In the genomic region with DNA sequence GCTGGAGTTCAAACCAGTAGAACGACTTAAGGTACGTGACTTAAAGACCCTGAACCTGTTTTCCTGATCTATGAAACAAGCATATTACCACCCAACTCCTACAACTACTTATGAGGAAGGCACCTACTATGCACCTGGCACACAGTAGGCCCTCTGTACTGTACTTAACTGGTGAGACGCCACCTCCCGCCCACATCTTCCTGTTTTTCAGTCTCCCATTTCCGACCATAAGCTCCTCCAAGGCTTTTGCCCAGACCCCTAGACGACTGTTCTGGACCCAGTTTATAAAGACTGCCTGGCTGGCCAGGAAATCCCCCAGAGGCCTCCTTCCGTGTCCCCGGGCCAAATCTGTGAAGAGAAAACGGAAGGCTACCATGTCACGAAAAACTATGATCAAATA, we compare ENCODE assay signal across 13 cellular contexts. TPM values are rescaled to one million over a fixed set of nuclear protein-coding genes. Genes with fewer than 3 reads are reported as not detected.
DNase-seq lines count a peak whose midpoint lies in the region; ATAC-seq, FAIRE-seq and TF ChIP-seq lines count a peak whose summit lies in the region.
"Had no signal": no experiment of that assay in that cellular context is flagged by ENCODE, and none has a peak within 500 bp of the region (broad histone marks: within the 10 kb centered on the region; RNA-seq: fewer than 3 reads in every experiment).

No MANE protein-coding gene starts in this region.

- H3K4me3 ChIP-seq in left ventricle myocardium inferior = peak overlapping the region; percentile 72
- H3K4me3 ChIP-seq in heart right ventricle = peak overlapping the region in 4 of 10 donors; percentile 48 to 60 (median 60)
- peak overlapping the region; percentile 59 to 82 (median 65) for H3K4me3 ChIP-seq in keratinocyte (ENCODE audit: control insufficient read depth in 2 of 3, extremely low read depth in 1 of 3, insufficient read depth in 2 of 3, low read depth in 1 of 3, low read length in 3 of 3)
- H3K4me3 ChIP-seq in thoracic aorta = peak overlapping the region; percentile 82
- H3K4me3 ChIP-seq in transverse colon = peak overlapping the region in 1 of 4 donors; percentile 54

- no peaks in the 10 kb centered on the region for H3K9me3 Mint-ChIP-seq in activated B cell treated with CpG ODN at 0.5 μM for 24 hours

- POLR2A ChIA-PET in activated B cell treated with CpG ODN at 0.5 μM for 24 hours (lab: Charles Lee) = no interaction called here

- peaks cover 5% of the 10 kb centered on the region for H3K27me3 Mint-ChIP-seq in activated B cell treated with CpG ODN at 0.5 μM for 24 hours

- no peaks in the 10 kb centered on the region for H3K9me1 ChIP-seq in keratinocyte (ENCODE audit: control insufficient read depth, extremely low read depth, insufficient read depth, low read length)

- H3K27me3 ChIP-seq in left ventricle myocardium inferior (ENCODE audit: low read depth) = peaks cover 72% of the 10 kb centered on the region
- peaks cover 0 to 64% (median 59%) of the 10 kb centered on the region in 7 donors for H3K27me3 ChIP-seq in heart right ventricle
- no peaks in the 10 kb centered on the region for H3K27me3 ChIP-seq in keratinocyte (ENCODE audit: control insufficient read depth, extremely low read depth, insufficient read depth, low read length)
- no peaks in the 10 kb centered on the region for H3K27me3 ChIP-seq in thoracic aorta (replicated peaks; ENCODE audit: insufficient read depth)
- H3K27me3 ChIP-seq in transverse colon = peaks cover 58% of the 10 kb centered on the region

- no peak for TF ChIP-seq POLR2A in transverse colon (IDR thresholded peaks at IDR 0.05)

- H3K4me2 ChIP-seq in keratinocyte (ENCODE audit: control insufficient read depth, extremely low read depth, insufficient read depth, low read depth, low read length) = peak overlapping the region; percentile 61

- H3K27ac ChIP-seq in left ventricle myocardium inferior (replicated peaks) (no peak overlapping the region), heart right ventricle (no peak overlapping the region), keratinocyte (ENCODE audit: control insufficient read depth, insufficient read depth, low read length) (no peak overlapping the region), thoracic aorta (no peak overlapping the region), transverse colon (no peak overlapping the region)
- H3K27ac ChIP-seq: SJSA1 had no signal

- DNase-seq in left ventricle myocardium inferior (no peak), heart right ventricle (no peak), activated B cell treated with CpG ODN at 0.5 μM for 24 hours (no peak), keratinocyte (ENCODE audit: low read depth, low spot score) (no peak), thoracic aorta (ENCODE audit: low spot score) (no peak), EL (no peak), NCI-H2227 treated with DMSO at 0.1 percent for 48 hours (lab: John Stamatoyannopoulos, UW) (no peak), transverse colon (no peak)
- DNase-seq: C1 segment of cervical spinal cord, dermis blood vessel endothelial cell, GOT3 had no signal

- in situ Hi-C loops in transverse colon (cut with MboI; ENCODE audit: low pct_ligation_motif_present in 1 of 4, low pct_unique_long_range_greater_than_20kb in 1 of 4, low sequenced_read_pairs in 3 of 4) = no loop called here

- no peaks in the 10 kb centered on the region for H3K36me3 ChIP-seq in left ventricle myocardium inferior
- H3K36me3 ChIP-seq in heart right ventricle = no peaks in the 10 kb centered on the region
- H3K36me3 ChIP-seq in keratinocyte (ENCODE audit: control insufficient read depth in 2 of 2, extremely low read depth in 1 of 2, insufficient read depth in 2 of 2, low read length in 2 of 2) = no peaks in the 10 kb centered on the region
- no peaks in the 10 kb centered on the region for H3K36me3 ChIP-seq in thoracic aorta
- no peaks in the 10 kb centered on the region for H3K36me3 ChIP-seq in transverse colon
- H3K36me3 ChIP-seq: SJSA1 had no signal

- no peaks in the 10 kb centered on the region for H4K20me1 ChIP-seq in keratinocyte (ENCODE audit: control insufficient read depth, extremely low read depth, insufficient read depth, low read length)

- no peak for TF ChIP-seq EP300 in transverse colon (IDR thresholded peaks at IDR 0.05; ENCODE audit: low read depth)

- peak overlapping the region; percentile 78 for H3K9ac ChIP-seq in keratinocyte (ENCODE audit: control insufficient read depth, extremely low read depth, insufficient read depth, low read length)

- peaks cover 8% of the 10 kb centered on the region for H3K4me1 Mint-ChIP-seq in activated B cell treated with CpG ODN at 0.5 μM for 24 hours

- CTCF ChIA-PET in activated B cell treated with CpG ODN at 0.5 μM for 24 hours (lab: Charles Lee) = interaction anchor here (0.7 to 1.6 kb wide), 2 partner anchors 33 to 187 kb away, joined by 3 to 4 read pairs; no protein-coding TSS in a partner anchor

- peak; percentile 43 for FAIRE-seq in keratinocyte (lab: Jason Lieb, UNC)
- FAIRE-seq: islet of Langerhans had no signal

- ATAC-seq in heart right ventricle (no peak), activated B cell treated with CpG ODN at 0.5 μM for 24 hours (ENCODE audit: low read depth) (no peak), thoracic aorta (ENCODE audit: insufficient number of reproducible peaks, low FRiP score, low read depth) (no peak)

- peak overlapping the region; percentile 79 for H3K4me3 Mint-ChIP-seq in activated B cell treated with CpG ODN at 0.5 μM for 24 hours

- dilution Hi-C loops in keratinocyte (cut with MboI; ENCODE audit: extremely low pct_ligation_motif_present, low sequenced_read_pairs) = no loop called here

- H2AFZ ChIP-seq in keratinocyte (ENCODE audit: control insufficient read depth, low read length) = no peak overlapping the region

- H3K79me2 ChIP-seq in keratinocyte (ENCODE audit: control insufficient read depth, insufficient read depth, low read length) = peaks cover 29% of the 10 kb centered on the region

- intact Hi-C loops in left ventricle myocardium inferior (cut with micrococcal nuclease) (no loop called here), heart right ventricle (cut with DNase I) (no loop called here), activated B cell treated with CpG ODN at 0.5 μM for 24 hours (cut with micrococcal nuclease) (loop anchor here (5.0 to 10.0 kb wide), 3 partner anchors 81 to 992 kb away; a partner anchor contains a TSS), transverse colon (cut with DNase I; ENCODE audit: low total_unique reads) (no loop called here)

- H3K4me1 ChIP-seq in left ventricle myocardium inferior (peaks cover 22% of the 10 kb centered on the region), heart right ventricle (peaks cover 0 to 24% (median 19%) of the 10 kb centered on the region in 9 donors), keratinocyte (ENCODE audit: control insufficient read depth, extremely low read depth, insufficient read depth, low read length) (peaks cover 16% of the 10 kb centered on the region), thoracic aorta (ENCODE audit: control insufficient read depth in 1 of 2, low read depth in 2 of 2) (peaks cover 4 to 14% of the 10 kb centered on the region in 2 donors), transverse colon (peaks cover 5 to 20% (median 17%) of the 10 kb centered on the region in 4 donors)

- 47 to 52% methylated on average over 10 of the region's 10 CpGs for WGBS in heart right ventricle, 2 donors
- 41 to 94% methylated on average over 2 to 10 of the region's 10 CpGs for WGBS in transverse colon (ENCODE audit: low coverage in 1 of 2), 2 donors

- H3K9me3 ChIP-seq in left ventricle myocardium inferior (replicated peaks) = no peaks in the 10 kb centered on the region
- H3K9me3 ChIP-seq in heart right ventricle = no peaks in the 10 kb centered on the region
- no peaks in the 10 kb centered on the region for H3K9me3 ChIP-seq in keratinocyte (ENCODE audit: control insufficient read depth, low read depth, low read length)
- H3K9me3 ChIP-seq in thoracic aorta = no peaks in the 10 kb centered on the region
- no peaks in the 10 kb centered on the region for H3K9me3 ChIP-seq in transverse colon

- H3K36me3 Mint-ChIP-seq in activated B cell treated with CpG ODN at 0.5 μM for 24 hours (ENCODE audit: low read depth) = no peaks in the 10 kb centered on the region

- no peak for TF ChIP-seq CTCF in left ventricle myocardium inferior (IDR thresholded peaks at IDR 0.05; ENCODE audit: borderline replicate concordance)
- no peak for TF ChIP-seq CTCF in heart right ventricle (IDR thresholded peaks at IDR 0.05)
- TF ChIP-seq CTCF in activated B cell treated with CpG ODN at 0.5 μM for 24 hours (IDR thresholded peaks at IDR 0.05) = no peak
- TF ChIP-seq CTCF in keratinocyte (optimal IDR thresholded peaks at IDR 0.05 in 1 of 3, IDR thresholded peaks at IDR 0.05 in 1 of 3, conservative IDR thresholded peaks at IDR 0.05 in 1 of 3; ENCODE audit: extremely low read depth in 1 of 3, insufficient read depth in 2 of 3, low read length in 3 of 3) = no peak
- no peak for TF ChIP-seq CTCF in thoracic aorta (IDR thresholded peaks at IDR 0.05)
- TF ChIP-seq CTCF in transverse colon (IDR thresholded peaks at IDR 0.05) = no peak

- no peak overlapping the region for H3K27ac Mint-ChIP-seq in activated B cell treated with CpG ODN at 0.5 μM for 24 hours

RNA-seq across cellular contexts. Expression of a gene that starts 1.5 kb away (rescaled TPM):
- total RNA-seq in left ventricle myocardium inferior (0.14 TPM), heart right ventricle (1 to 10 TPM in 1 of 10 donors, under 1 TPM in 7, not detected in 2; 0.17 to 1.4 (median 0.53) TPM), activated B cell treated with CpG ODN at 0.5 μM for 24 hours (6.6 and 7.9 TPM in 2 replicates), thoracic aorta (1 to 10 TPM in 1 of 2 donors, not detected in 1; 1.6 TPM), transverse colon (under 1 TPM in 1 of 4 donors, not detected in 3; 1.00 TPM)
- polyA plus RNA-seq in heart right ventricle (under 1 TPM; 0.65 to 0.66 TPM), keratinocyte (27.4 to 40.5 TPM (median 34.0 TPM) in 3 replicates)
- polyA plus RNA-seq in keratinocyte (2011; ENCODE audit: low read depth) = 12.6 TPM
- polyA plus RNA-seq in keratinocyte (2011; cell fraction: cytosol; rRNA removed) = 21.4 and 21.7 TPM in 2 replicates
- polyA plus RNA-seq in keratinocyte (2011; cell fraction: nucleus; rRNA removed) = 47.6 and 54.4 TPM in 2 replicates
- 13.7 and 35.4 TPM in 2 replicates for polyA plus RNA-seq in keratinocyte (2012; ENCODE audit: low replicate concordance)
- polyA minus RNA-seq in keratinocyte = 44.6 to 64.1 TPM (median 63.8 TPM) in 3 replicates
- 36.6 TPM for polyA minus RNA-seq in keratinocyte (2011; cell fraction: cytosol; rRNA and poly(A)+ RNA removed)
- polyA minus RNA-seq in keratinocyte (2011; cell fraction: nucleus; rRNA and poly(A)+ RNA removed) = 34.5 and 41.9 TPM in 2 replicates
